Comparison of ENCODE assay signal across 10 cellular contexts in the genomic region with DNA sequence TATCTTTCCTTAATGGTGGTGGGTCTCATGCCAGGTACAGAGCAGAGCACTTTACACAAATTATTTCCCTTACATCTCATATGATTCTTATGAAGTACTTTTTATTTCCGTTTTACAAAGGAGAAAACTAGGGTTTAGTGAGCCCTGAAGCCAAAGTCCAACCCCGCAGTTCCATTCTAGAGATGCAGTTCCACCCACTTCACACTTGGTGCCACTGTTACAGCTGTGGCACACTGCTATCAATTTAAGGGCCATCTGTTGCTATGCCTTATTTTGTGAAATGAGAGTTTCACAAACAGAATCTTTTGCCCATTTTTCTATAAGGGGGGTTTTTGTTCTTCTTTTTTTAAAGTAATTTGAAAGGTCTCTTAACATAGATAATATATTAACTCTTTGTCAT. TPM values are rescaled to one million over a fixed set of nuclear protein-coding genes. Genes with fewer than 3 reads are reported as not detected.
DNase-seq lines count a peak whose midpoint lies in the region; ATAC-seq and TF ChIP-seq lines count a peak whose summit lies in the region.
"Had no signal": no experiment of that assay in that cellular context is flagged by ENCODE, and none has a peak within 500 bp of the region (broad histone marks: within the 10 kb centered on the region; RNA-seq: fewer than 3 reads in every experiment).

No MANE protein-coding gene starts in this region.

- no peaks in the 10 kb centered on the region for H3K4me1 Mint-ChIP-seq in CD4-positive, alpha-beta memory T cell

- H3K9me3 ChIP-seq in DOHH2 (ENCODE audit: control insufficient read depth, insufficient read depth, low read length), result no peaks in the 10 kb centered on the region
- H3K9me3 ChIP-seq in CD4-positive, alpha-beta memory T cell (ENCODE audit: control insufficient read depth in 1 of 2, low read length in 2 of 2), result no peaks in the 10 kb centered on the region

- H3K27me3 Mint-ChIP-seq in CD4-positive, alpha-beta memory T cell, result no peaks in the 10 kb centered on the region

- intact Hi-C loops in CD4-positive, alpha-beta memory T cell (cut with micrococcal nuclease), result no loop called here

- POLR2A ChIA-PET in CD4-positive, alpha-beta memory T cell (lab: Charles Lee; ENCODE audit: partially characterized antibody), result no interaction called here

- peaks cover 5% of the 10 kb centered on the region; the same call in 1 of the 2 replicates for H3K36me3 ChIP-seq in DOHH2 (ENCODE audit: control insufficient read depth, low read length)
- peaks cover 5% of the 10 kb centered on the region for H3K36me3 ChIP-seq in CD4-positive, alpha-beta memory T cell (ENCODE audit: insufficient read depth, low read length)

- H3K4me3 ChIP-seq in DOHH2 (ENCODE audit: low read length) (no peak overlapping the region), astrocyte of the cerebellum (ENCODE audit: low read depth, low read length) (no peak overlapping the region)
- H3K4me3 ChIP-seq in CD4-positive, alpha-beta memory T cell (ENCODE audit: low read length in 2 of 2), result no peak overlapping the region
- H3K4me3 ChIP-seq: SK-N-MC had no signal

- H3K9me3 Mint-ChIP-seq in CD4-positive, alpha-beta memory T cell, result no peaks in the 10 kb centered on the region

- no peak overlapping the region for H3K4me3 Mint-ChIP-seq in CD4-positive, alpha-beta memory T cell

- no peaks in the 10 kb centered on the region for H3K4me1 ChIP-seq in DOHH2 (ENCODE audit: control insufficient read depth, low read length)
- no peaks in the 10 kb centered on the region for H3K4me1 ChIP-seq in CD4-positive, alpha-beta memory T cell (ENCODE audit: insufficient read depth, low read length)

- H3K27ac Mint-ChIP-seq in CD4-positive, alpha-beta memory T cell, result peak overlapping the region in 2 of 7 donors; percentile 28 to 32

- ATAC-seq in HG03159 (IDR thresholded peaks at IDR 0.05; ENCODE audit: unreplicated experiment), result peak; percentile 62
- ATAC-seq in GM21515 (IDR thresholded peaks at IDR 0.05; ENCODE audit: unreplicated experiment), result no peak

- H4K20me1 ChIP-seq in DOHH2 (ENCODE audit: control insufficient read depth, insufficient read depth, low read depth, low read length), result no peaks in the 10 kb centered on the region

- H3K27me3 ChIP-seq in DOHH2 (ENCODE audit: control insufficient read depth, low read length), result no peaks in the 10 kb centered on the region
- no peaks in the 10 kb centered on the region for H3K27me3 ChIP-seq in CD4-positive, alpha-beta memory T cell (ENCODE audit: insufficient read depth, low read length)

- no peaks in the 10 kb centered on the region for H3K79me2 ChIP-seq in DOHH2 (ENCODE audit: control insufficient read depth, low read length)

- TF ChIP-seq CTCF in DOHH2 (IDR thresholded peaks at IDR 0.05; ENCODE audit: low read depth, low read length, poor library complexity, severe bottlenecking) (peak; percentile 42), astrocyte of the cerebellum (IDR thresholded peaks at IDR 0.05; ENCODE audit: low read depth, low read length, missing control alignments) (peak; percentile 67)

- H3K36me3 Mint-ChIP-seq in CD4-positive, alpha-beta memory T cell, result peaks cover 11 to 20% of the 10 kb centered on the region in 2 donors

- no peaks in the 10 kb centered on the region for H3F3A ChIP-seq in DOHH2 (ENCODE audit: control insufficient read depth, insufficient read depth)

- H3K9me2 ChIP-seq in DOHH2 (replicated peaks; ENCODE audit: control insufficient read depth, low read length), result no peaks in the 10 kb centered on the region

- H3K27ac ChIP-seq in DOHH2 (ENCODE audit: low read depth, low read length), result no peak overlapping the region
- no peak overlapping the region for H3K27ac ChIP-seq in CD4-positive, alpha-beta memory T cell (ENCODE audit: low read depth, low read length)
- H3K27ac ChIP-seq: SK-N-MC had no signal

- in situ Hi-C loops in astrocyte of the cerebellum (cut with HindIII; ENCODE audit: low sequenced_read_pairs), result no loop called here

- no peak overlapping the region for H3K4me2 ChIP-seq in DOHH2 (ENCODE audit: low read length)

- no peak for DNase-seq in astrocyte of the cerebellum (ENCODE audit: low read depth)
- DNase-seq in medulla oblongata (ENCODE audit: extremely low spot score), result peak; percentile 59
- DNase-seq in CD4-positive, alpha-beta memory T cell, result no peak
- no peak for DNase-seq in NOMO-1 treated with dmso at 0.1 percent for 144 hours (lab: John Stamatoyannopoulos, UW; ENCODE audit: unreplicated experiment)
- DNase-seq in activated CD8-positive, alpha-beta memory T cell treated with anti-CD3 and anti-CD28 coated beads, Interleukin-2, amount 50 U/mL, for 48 hours, result no peak
- DNase-seq: stimulated activated CD4-positive, alpha-beta T cell treated with anti-CD3 and anti-CD28 coated beads, Interleukin-12 subunit alpha, Interleukin-12 subunit beta, amount 100 ng/mL, for 4 hours had no signal

- CTCF ChIA-PET in CD4-positive, alpha-beta memory T cell (lab: Charles Lee; ENCODE audit: partially characterized antibody), result no interaction called here

RNA-seq across cellular contexts. Expression of a gene that starts 12.9 kb away (rescaled TPM):
- total RNA-seq in CD4-positive, alpha-beta memory T cell, result 1 to 10 TPM; 8.8 to 9.1 TPM
- polyA plus RNA-seq in CD4-positive, alpha-beta memory T cell, result 10 to 100 TPM; 15.2 to 16.4 TPM

RNA-seq across cellular contexts. Expression of a gene that starts 21.0 kb away (rescaled TPM):
- total RNA-seq in CD4-positive, alpha-beta memory T cell, result not detected
- under 1 TPM in 1 of 2 donors, not detected in 1; 0.23 TPM for polyA plus RNA-seq in CD4-positive, alpha-beta memory T cell
